In genomic region chr3:2713923-2714322, GRCh38 we compare ENCODE assay signal across 17 cellular contexts.
A peak's percentile ranks its signal among the peaks of the same experiment; 100 is the strongest.
DNase-seq lines count a peak whose midpoint lies in the region; ATAC-seq and TF ChIP-seq lines count a peak whose summit lies in the region.
"Had no signal": no experiment of that assay in that cellular context is flagged by ENCODE, and none has a peak within 500 bp of the region (broad histone marks: within the 10 kb centered on the region; RNA-seq: fewer than 3 reads in every experiment).

No MANE protein-coding gene starts in this region.

- WGBS in testis, 2 donors, result 82 to 88% methylated on average over 1 of the region's 1 CpG

- TF ChIP-seq POLR2A in testis (IDR thresholded peaks at IDR 0.05), result no peak

- DNase-seq in left ventricle myocardium inferior, result no peak
- no peak for DNase-seq in right atrium auricular region (ENCODE audit: low spot score)
- no peak for DNase-seq in LNCaP clone FGC (ENCODE audit: low read depth)
- no peak for DNase-seq in colonic mucosa
- DNase-seq in testis, result peak; percentile 27
- DNase-seq in AG08395 (ENCODE audit: low spot score), result no peak
- DNase-seq: activated CD8-positive, alpha-beta memory T cell treated with anti-CD3 and anti-CD28 coated beads, Interleukin-2, amount 50 U/mL, for 48 hours; GF-D8; HCEC 1CT; NCI-H2227 treated with DMSO at 0.1 percent for 48 hours; occipital lobe; Right ventricle myocardium superior; stimulated activated CD4-positive, alpha-beta T cell treated with anti-CD3 and anti-CD28 coated beads, Interleukin-12 subunit alpha, Interleukin-12 subunit beta, amount 100 ng/mL, for 4 hours had no signal

- no peaks in the 10 kb centered on the region for H3K4me1 ChIP-seq in left ventricle myocardium inferior
- no peaks in the 10 kb centered on the region for H3K4me1 ChIP-seq in right atrium auricular region
- H3K4me1 ChIP-seq in colonic mucosa, result no peaks in the 10 kb centered on the region
- no peaks in the 10 kb centered on the region for H3K4me1 ChIP-seq in testis
- H3K4me1 ChIP-seq: gastroesophageal sphincter had no signal

- no peak overlapping the region for H3K9ac ChIP-seq in colonic mucosa (ENCODE audit: low read depth in 2 of 2, low read length in 2 of 2)

- TF ChIP-seq CTCF in left ventricle myocardium inferior (IDR thresholded peaks at IDR 0.05; ENCODE audit: borderline replicate concordance) (peak; percentile 34), right atrium auricular region (IDR thresholded peaks at IDR 0.05) (peak in 1 of 2 donors; percentile 43), LNCaP clone FGC (IDR thresholded peaks at IDR 0.05; ENCODE audit: control insufficient read depth, extremely low read depth, insufficient read depth) (peak; percentile 46), colonic mucosa (IDR thresholded peaks at IDR 0.05) (peak; percentile 38), testis (IDR thresholded peaks at IDR 0.05) (peak in 1 of 3 experiments; percentile 50)

- H3K27me3 ChIP-seq in left ventricle myocardium inferior (ENCODE audit: low read depth) (no peaks in the 10 kb centered on the region), right atrium auricular region (no peaks in the 10 kb centered on the region), colonic mucosa (no peaks in the 10 kb centered on the region), testis (no peaks in the 10 kb centered on the region)
- H3K27me3 ChIP-seq: gastroesophageal sphincter had no signal

- ATAC-seq in GM18858 (IDR thresholded peaks at IDR 0.05; ENCODE audit: unreplicated experiment) (no peak), GM18868 (IDR thresholded peaks at IDR 0.05; ENCODE audit: unreplicated experiment) (no peak)
- ATAC-seq: gastroesophageal sphincter had no signal

- H3K4me3 ChIP-seq in left ventricle myocardium inferior, result no peak overlapping the region
- H3K4me3 ChIP-seq in right atrium auricular region, result no peak overlapping the region
- no peak overlapping the region for H3K4me3 ChIP-seq in LNCaP clone FGC (ENCODE audit: low read depth, low read length)
- H3K4me3 ChIP-seq in colonic mucosa, result no peak overlapping the region
- H3K4me3 ChIP-seq in testis, result no peak overlapping the region
- H3K4me3 ChIP-seq: gastroesophageal sphincter, lung had no signal

- intact Hi-C loops in left ventricle myocardium inferior (cut with micrococcal nuclease), result no loop called here
- intact Hi-C loops in colonic mucosa (cut with DNase I), result no loop called here
- intact Hi-C loops in testis (cut with DNase I; ENCODE audit: low total_unique reads), result no loop called here

- H3K9me3 ChIP-seq in left ventricle myocardium inferior (replicated peaks) (no peaks in the 10 kb centered on the region), right atrium auricular region (no peaks in the 10 kb centered on the region), colonic mucosa (no peaks in the 10 kb centered on the region), testis (no peaks in the 10 kb centered on the region)
- H3K9me3 ChIP-seq: gastroesophageal sphincter had no signal

- no peak overlapping the region for H3K27ac ChIP-seq in left ventricle myocardium inferior (replicated peaks)
- no peak overlapping the region for H3K27ac ChIP-seq in right atrium auricular region
- H3K27ac ChIP-seq in colonic mucosa, result no peak overlapping the region
- H3K27ac ChIP-seq in testis, result no peak overlapping the region
- H3K27ac ChIP-seq: gastroesophageal sphincter had no signal

- H3K36me3 ChIP-seq in left ventricle myocardium inferior, result no peaks in the 10 kb centered on the region
- no peaks in the 10 kb centered on the region for H3K36me3 ChIP-seq in right atrium auricular region
- no peaks in the 10 kb centered on the region for H3K36me3 ChIP-seq in colonic mucosa
- no peaks in the 10 kb centered on the region for H3K36me3 ChIP-seq in testis (ENCODE audit: low read depth, missing control alignments)
- H3K36me3 ChIP-seq: gastroesophageal sphincter had no signal
